ENCODE assay signal across 8 cellular contexts in genomic region chr12:70242695-70243509, GRCh38. TPM values are rescaled to one million over a fixed set of nuclear protein-coding genes. Genes with fewer than 3 reads are reported as not detected.
A peak's percentile ranks its signal among the peaks of the same experiment; 100 is the strongest.
DNase-seq lines count a peak whose midpoint lies in the region; ATAC-seq and TF ChIP-seq lines count a peak whose summit lies in the region.

CNOT2 (plus strand) TSS chr12:70243433; CDS start chr12:70278227, 34,794 bp downstream.

- intact Hi-C loops in activated CD4-positive, alpha-beta T cell treated with anti-CD3 and anti-CD28 coated beads for 36 hours (cut with DNase I, micrococcal nuclease) = loop anchor here (1.0 to 10.0 kb wide), 10 partner anchors 64 to 1599 kb away; partner anchors contain the start of genes CCT2 (in 2 of the 2), KCNMB4 (in 2 of the 2), ZFC3H1 (in 2 of the 2) and FRS2 (in 1 of the 2)

- DNase-seq in Ammon's horn (ENCODE audit: low spot score) (peak; percentile 91), NCI-H510A treated with DMSO at 0.1 percent for 48 hours (lab: John Stamatoyannopoulos, UW) (peak; percentile 97), chondrocyte (ENCODE audit: low spot score) (no peak), kidney tubule cell (ENCODE audit: low spot score) (peak; percentile 91)
- peak; percentile 95 for DNase-seq in activated CD4-positive, alpha-beta T cell treated with anti-CD3 and anti-CD28 coated beads for 36 hours
- DNase-seq in stimulated activated CD4-positive, alpha-beta T cell treated with anti-CD3 and anti-CD28 coated beads, Interleukin-1b, Interleukin-23, amount 100 ng/mL, for 1 hour (ENCODE audit: low read depth in 2 of 2) = peak; percentile 60 to 82

- no peaks in the 10 kb centered on the region for H3K9me3 Mint-ChIP-seq in activated CD4-positive, alpha-beta T cell treated with anti-CD3 and anti-CD28 coated beads for 36 hours (ENCODE audit: low read depth)
- H3K9me3 Mint-ChIP-seq in chondrocyte (ENCODE audit: low read depth) = no peaks in the 10 kb centered on the region

- peak; percentile 8 for TF ChIP-seq CTCF in chondrocyte (IDR thresholded peaks at IDR 0.05)

- H3K27me3 Mint-ChIP-seq in activated CD4-positive, alpha-beta T cell treated with anti-CD3 and anti-CD28 coated beads for 36 hours = no peaks in the 10 kb centered on the region
- H3K27me3 Mint-ChIP-seq in chondrocyte (ENCODE audit: low read depth) = no peaks in the 10 kb centered on the region

- peak; percentile 72 for TF ChIP-seq POLR2A in GM19193 (IDR thresholded peaks at IDR 0.05; ENCODE audit: extremely low read depth, insufficient read depth, insufficient read length)

- peak within 1 kb of the TSS; percentile 100 for H3K27ac Mint-ChIP-seq in activated CD4-positive, alpha-beta T cell treated with anti-CD3 and anti-CD28 coated beads for 36 hours
- peak within 1 kb of the TSS; percentile 99 for H3K27ac Mint-ChIP-seq in chondrocyte (ENCODE audit: unreplicated experiment)

- H3K36me3 Mint-ChIP-seq in activated CD4-positive, alpha-beta T cell treated with anti-CD3 and anti-CD28 coated beads for 36 hours (ENCODE audit: low read depth) = peaks cover 48% of the 10 kb centered on the region
- H3K36me3 Mint-ChIP-seq in chondrocyte (ENCODE audit: low read depth) = peaks cover 7% of the 10 kb centered on the region

- POLR2A ChIA-PET in activated CD4-positive, alpha-beta T cell treated with anti-CD3 and anti-CD28 coated beads for 36 hours (lab: Charles Lee) = no interaction called here

- H3K4me3 Mint-ChIP-seq in activated CD4-positive, alpha-beta T cell treated with anti-CD3 and anti-CD28 coated beads for 36 hours = peak within 1 kb of the TSS; percentile 94
- H3K4me3 Mint-ChIP-seq in chondrocyte (ENCODE audit: unreplicated experiment) = peak within 1 kb of the TSS; percentile 100

- CTCF ChIA-PET in activated CD4-positive, alpha-beta T cell treated with anti-CD3 and anti-CD28 coated beads for 36 hours (lab: Charles Lee) = interaction anchor here (0.5 to 0.6 kb wide), 2 partner anchors 26 to 1515 kb away, joined by 3 read pairs; no protein-coding TSS in a partner anchor

- ATAC-seq in HG03432 (IDR thresholded peaks at IDR 0.05; ENCODE audit: unreplicated experiment) = peak; percentile 85
- ATAC-seq in activated CD4-positive, alpha-beta T cell treated with anti-CD3 and anti-CD28 coated beads for 36 hours = peak; percentile 83

- H3K4me1 Mint-ChIP-seq in activated CD4-positive, alpha-beta T cell treated with anti-CD3 and anti-CD28 coated beads for 36 hours = peaks cover 57% of the 10 kb centered on the region
- H3K4me1 Mint-ChIP-seq in chondrocyte (ENCODE audit: low read depth) = peaks cover 51% of the 10 kb centered on the region

RNA-seq across cellular contexts. Expression of gene CNOT2, which starts in this region (rescaled TPM):
- total RNA-seq in activated CD4-positive, alpha-beta T cell treated with anti-CD3 and anti-CD28 coated beads for 36 hours = 10 to 100 TPM; 63.3 to 77.7 TPM
- total RNA-seq in chondrocyte = 48.7 to 67.2 TPM (median 51.6 TPM) in 3 replicates
